Comparison of ENCODE assay signal across 24 cellular contexts in the genomic region with DNA sequence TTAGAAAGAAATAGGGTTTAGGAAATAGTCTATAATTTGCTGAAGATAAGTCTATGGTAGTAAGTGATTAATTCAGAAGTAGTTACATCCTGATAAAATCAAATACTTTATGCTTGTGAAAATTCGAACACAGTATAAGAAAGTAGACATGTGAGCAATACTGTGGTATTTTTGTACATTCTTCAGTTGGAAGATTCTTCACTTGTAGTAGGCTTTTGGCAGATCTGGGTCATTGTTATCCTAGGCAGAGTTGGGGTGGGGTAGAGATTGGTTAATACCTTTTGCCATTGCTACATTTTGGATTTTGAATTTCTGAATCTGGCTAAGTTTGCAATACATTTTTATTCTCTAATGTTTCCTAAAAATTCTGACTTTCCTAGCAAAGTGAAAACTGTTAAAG.
"Had no signal": no experiment of that assay in that cellular context is flagged by ENCODE, and none has a peak within 500 bp of the region (broad histone marks: within the 10 kb centered on the region; RNA-seq: fewer than 3 reads in every experiment).

No MANE protein-coding gene starts in this region.

- DNase-seq: activated CD4-positive, alpha-beta memory T cell treated with anti-CD3 and anti-CD28 coated beads, Interleukin-2, amount 10 ng/mL, durations not matched to agents 7 days and 5 days; activated CD4-positive, alpha-beta T cell treated with anti-CD3 and anti-CD28 coated beads for 36 hours; activated CD4-positive, alpha-beta T cell treated with anti-CD3 and anti-CD28 coated beads, Interleukin-2, amount 50 U/mL, for 1 hour; activated CD4-positive, CD25-positive, alpha-beta regulatory T cell; activated gamma-delta T cell; activated naive CD4-positive, alpha-beta T cell treated with anti-CD3 and anti-CD28 coated beads for 36 hours; activated T-cell treated with anti-CD3 and anti-CD28 coated beads for 4 hours; activated T-cell treated with anti-CD3 and anti-CD28 coated beads, Interleukin-2, amount 50 U/mL, for 48 hours; anterior cingulate cortex; central memory CD4-positive, alpha-beta T cell; KG1; NCI-H1048; NCI-H1417; NCI-H1930; NCI-H2171 treated with DMSO at 0.1 percent for 48 hours; NCI-H226; NCI-H510A; NCI-H526 treated with DMSO at 0.1 percent for 48 hours; NCI-H82; SIG-M5; T-helper 1 cell had no signal

- H3K4me3 ChIP-seq: breast epithelium had no signal

- H3K27ac Mint-ChIP-seq: activated CD4-positive, alpha-beta memory T cell treated with anti-CD3 and anti-CD28 coated beads, Interleukin-2, amount 10 ng/mL, durations not matched to agents 7 days and 5 days; activated CD4-positive, alpha-beta T cell treated with anti-CD3 and anti-CD28 coated beads for 36 hours; activated naive CD4-positive, alpha-beta T cell treated with anti-CD3 and anti-CD28 coated beads for 36 hours; activated naive CD8-positive, alpha-beta T cell; activated T-helper 17 cell treated with anti-CD3 and anti-CD28 coated beads, Interleukin-2, amount 50 U/mL, for 72 hours had no signal

- ATAC-seq: activated CD4-positive, alpha-beta T cell treated with anti-CD3 and anti-CD28 coated beads for 36 hours; activated T-helper 17 cell treated with anti-CD3 and anti-CD28 coated beads, Interleukin-2, amount 50 U/mL, for 72 hours had no signal

- H3K9me3 Mint-ChIP-seq: activated CD4-positive, alpha-beta memory T cell treated with anti-CD3 and anti-CD28 coated beads, Interleukin-2, amount 10 ng/mL, durations not matched to agents 7 days and 5 days; activated naive CD4-positive, alpha-beta T cell treated with anti-CD3 and anti-CD28 coated beads for 36 hours; activated T-helper 17 cell treated with anti-CD3 and anti-CD28 coated beads, Interleukin-2, amount 50 U/mL, for 72 hours had no signal

- H3K27me3 Mint-ChIP-seq: activated CD4-positive, alpha-beta memory T cell treated with anti-CD3 and anti-CD28 coated beads, Interleukin-2, amount 10 ng/mL, durations not matched to agents 7 days and 5 days; activated CD4-positive, alpha-beta T cell treated with anti-CD3 and anti-CD28 coated beads for 36 hours; activated naive CD8-positive, alpha-beta T cell; activated T-helper 17 cell treated with anti-CD3 and anti-CD28 coated beads, Interleukin-2, amount 50 U/mL, for 72 hours had no signal

- H3K4me1 Mint-ChIP-seq: activated CD4-positive, alpha-beta memory T cell treated with anti-CD3 and anti-CD28 coated beads, Interleukin-2, amount 10 ng/mL, durations not matched to agents 7 days and 5 days; activated T-helper 17 cell treated with anti-CD3 and anti-CD28 coated beads, Interleukin-2, amount 50 U/mL, for 72 hours had no signal

- H3K4me3 Mint-ChIP-seq: activated CD4-positive, alpha-beta memory T cell treated with anti-CD3 and anti-CD28 coated beads, Interleukin-2, amount 10 ng/mL, durations not matched to agents 7 days and 5 days; activated CD4-positive, alpha-beta T cell treated with anti-CD3 and anti-CD28 coated beads for 36 hours; activated naive CD4-positive, alpha-beta T cell treated with anti-CD3 and anti-CD28 coated beads for 36 hours; activated naive CD8-positive, alpha-beta T cell; activated T-helper 17 cell treated with anti-CD3 and anti-CD28 coated beads, Interleukin-2, amount 50 U/mL, for 72 hours had no signal
